25 cellular contexts compared by ENCODE assay signal in genomic region chr1:46790702-46791101, GRCh38. TPM values are rescaled to one million over a fixed set of nuclear protein-coding genes. Genes with fewer than 3 reads are reported as not detected.
"Had no signal": no experiment of that assay in that cellular context is flagged by ENCODE, and none has a peak within 500 bp of the region (broad histone marks: within the 10 kb centered on the region; RNA-seq: fewer than 3 reads in every experiment).

No MANE protein-coding gene starts in this region.

- H3K9me3 Mint-ChIP-seq: activated CD8-positive, alpha-beta T cell treated with anti-CD3 and anti-CD28 coated beads for 36 hours; activated naive CD4-positive, alpha-beta T cell treated with anti-CD3 and anti-CD28 coated beads, Interleukin-2, amount 10 ng/mL, durations not matched to agents 7 days and 5 days; activated T-cell treated with anti-CD3 and anti-CD28 coated beads, Interleukin-2, amount 50 U/mL, for 72 hours; activated T-helper 2 cell treated with anti-CD3 and anti-CD28 coated beads, Interferon-gamma antibody, Interleukin-2, Interleukin-4, amounts not matched to agents 10 μg/mL and 5 μg/mL and 100 μg/mL, durations not matched to agents 14 hours and 24 hours and 36 hours had no signal

- H3K4me1 ChIP-seq: adrenal gland, SJSA1 had no signal

- H3K27ac Mint-ChIP-seq: activated CD8-positive, alpha-beta T cell treated with anti-CD3 and anti-CD28 coated beads for 36 hours; activated naive CD4-positive, alpha-beta T cell treated with anti-CD3 and anti-CD28 coated beads, Interleukin-2, amount 10 ng/mL, durations not matched to agents 7 days and 5 days; activated naive CD8-positive, alpha-beta T cell treated with anti-CD3 and anti-CD28 coated beads, Interleukin-2, amount 10 ng/mL, durations not matched to agents 7 days and 5 days; activated T-cell treated with anti-CD3 and anti-CD28 coated beads, Interleukin-2, amount 50 U/mL, for 72 hours; activated T-helper 2 cell treated with anti-CD3 and anti-CD28 coated beads, Interferon-gamma antibody, Interleukin-2, Interleukin-4, amounts not matched to agents 10 μg/mL and 5 μg/mL and 100 μg/mL, durations not matched to agents 14 hours and 24 hours and 36 hours; T-helper 1 cell treated with Interleukin-12 subunit alpha and Interleukin-12 subunit beta and Interleukin-4 antibody, amounts not matched to agents 30 μg/mL and 1 μg/mL, for 36 hours had no signal

- ATAC-seq: activated CD4-positive, CD25-positive, alpha-beta regulatory T cell treated with anti-CD3 and anti-CD28 coated beads, Interleukin-2, amount 50 U/mL, for 24 hours; activated CD8-positive, alpha-beta T cell treated with anti-CD3 and anti-CD28 coated beads for 36 hours; activated T-cell treated with anti-CD3 and anti-CD28 coated beads, Interleukin-2, amount 50 U/mL, for 72 hours; PC-3; SK-N-SH treated with all-trans-retinoic acid at 6 μM for 48 hours had no signal

- H3K36me3 Mint-ChIP-seq: activated naive CD4-positive, alpha-beta T cell treated with anti-CD3 and anti-CD28 coated beads, Interleukin-2, amount 10 ng/mL, durations not matched to agents 7 days and 5 days; activated naive CD8-positive, alpha-beta T cell treated with anti-CD3 and anti-CD28 coated beads, Interleukin-2, amount 10 ng/mL, durations not matched to agents 7 days and 5 days had no signal

- H3K27me3 ChIP-seq: adrenal gland had no signal

- H3K4me3 Mint-ChIP-seq: activated CD8-positive, alpha-beta T cell treated with anti-CD3 and anti-CD28 coated beads for 36 hours; activated naive CD4-positive, alpha-beta T cell treated with anti-CD3 and anti-CD28 coated beads, Interleukin-2, amount 10 ng/mL, durations not matched to agents 7 days and 5 days; activated naive CD8-positive, alpha-beta T cell treated with anti-CD3 and anti-CD28 coated beads, Interleukin-2, amount 10 ng/mL, durations not matched to agents 7 days and 5 days; activated T-cell treated with anti-CD3 and anti-CD28 coated beads, Interleukin-2, amount 50 U/mL, for 72 hours; T-helper 1 cell treated with Interleukin-12 subunit alpha and Interleukin-12 subunit beta and Interleukin-4 antibody, amounts not matched to agents 30 μg/mL and 1 μg/mL, for 36 hours had no signal

- H3K27ac ChIP-seq: adrenal gland, SJSA1 had no signal

- H3K4me1 Mint-ChIP-seq: activated naive CD4-positive, alpha-beta T cell treated with anti-CD3 and anti-CD28 coated beads, Interleukin-2, amount 10 ng/mL, durations not matched to agents 7 days and 5 days; activated naive CD8-positive, alpha-beta T cell treated with anti-CD3 and anti-CD28 coated beads, Interleukin-2, amount 10 ng/mL, durations not matched to agents 7 days and 5 days had no signal

- H3K4me3 ChIP-seq: adrenal gland, SJSA1 had no signal

- H3K36me3 ChIP-seq: adrenal gland, SJSA1 had no signal

- H3K9me3 ChIP-seq: adrenal gland, SJSA1 had no signal

- DNase-seq: activated CD4-positive, alpha-beta T cell treated with anti-CD3 and anti-CD28 coated beads for 4 hours; activated CD8-positive, alpha-beta memory T cell treated with anti-CD3 and anti-CD28 coated beads, Interleukin-2, amount 50 U/mL, for 4 hours; activated CD8-positive, alpha-beta T cell treated with anti-CD3 and anti-CD28 coated beads for 36 hours; activated gamma-delta T cell treated with Interleukin-2 at 50 U/mL for 16 hours; activated naive CD4-positive, alpha-beta T cell treated with anti-CD3 and anti-CD28 coated beads, Interleukin-2, amount 10 ng/mL, durations not matched to agents 7 days and 5 days; activated naive CD8-positive, alpha-beta T cell treated with anti-CD3 and anti-CD28 coated beads, Interleukin-2, amount 10 ng/mL, durations not matched to agents 7 days and 5 days; activated T-cell treated with anti-CD3 and anti-CD28 coated beads, Interleukin-2, amount 50 U/mL, for 72 hours; adrenal gland; anterior cingulate cortex; caudate nucleus; Kasumi-1; NCI-H1048; NCI-H146; NCI-H187 treated with DMSO at 0.1 percent for 48 hours; NCI-H2081 treated with DMSO at 0.1 percent for 48 hours; NCI-H446; NCI-H524; PC-3; SHP77; SW 1271 had no signal

RNA-seq across cellular contexts. Expression of gene CYP4B1, which starts 8.1 kb away (rescaled TPM):
- total RNA-seq: activated CD8-positive, alpha-beta T cell treated with anti-CD3 and anti-CD28 coated beads for 36 hours; activated naive CD8-positive, alpha-beta T cell treated with anti-CD3 and anti-CD28 coated beads, Interleukin-2, amount 10 ng/mL, durations not matched to agents 7 days and 5 days; activated T-cell treated with anti-CD3 and anti-CD28 coated beads, Interleukin-2, amount 50 U/mL, for 72 hours; activated T-helper 2 cell treated with anti-CD3 and anti-CD28 coated beads, Interferon-gamma antibody, Interleukin-2, Interleukin-4, amounts not matched to agents 10 μg/mL and 5 μg/mL and 100 μg/mL, durations not matched to agents 14 hours and 24 hours and 36 hours; PC-3; SJSA1 had no signal
